Comparison of ENCODE assay signal across 9 cellular contexts in the genomic region with DNA sequence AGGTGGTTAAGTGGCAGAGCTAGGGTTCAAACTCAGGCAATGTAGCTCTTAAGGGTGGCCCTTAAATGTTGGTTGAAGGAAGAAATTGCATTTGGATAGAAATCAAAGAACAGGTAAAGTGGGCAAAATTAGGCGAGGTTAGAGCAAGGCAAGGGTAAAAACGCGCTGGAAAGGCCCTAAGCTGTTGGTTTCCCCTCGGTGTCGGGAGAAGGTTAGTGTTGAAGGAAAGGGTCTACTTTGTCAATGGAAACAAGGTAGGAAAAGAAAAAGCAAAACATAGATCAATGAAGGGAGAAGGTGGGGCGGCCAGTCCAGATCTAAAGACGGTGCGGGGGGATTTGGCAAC. TPM values are rescaled to one million over a fixed set of nuclear protein-coding genes. Genes with fewer than 3 reads are reported as not detected.
DNase-seq lines count a peak whose midpoint lies in the region; ATAC-seq and TF ChIP-seq lines count a peak whose summit lies in the region.
"Had no signal": no experiment of that assay in that cellular context is flagged by ENCODE, and none has a peak within 500 bp of the region (broad histone marks: within the 10 kb centered on the region; RNA-seq: fewer than 3 reads in every experiment).

No MANE protein-coding gene starts in this region.

- TF ChIP-seq CTCF in MM.1S (IDR thresholded peaks at IDR 0.05; ENCODE audit: low read length): no peak

- peaks cover 74% of the 10 kb centered on the region for H3K79me2 ChIP-seq in MM.1S (ENCODE audit: low read length)

- peak overlapping the region; percentile 98 for H3K9ac ChIP-seq in MM.1S (ENCODE audit: low read length)

- CTCF ChIA-PET in naive thymus-derived CD4-positive, alpha-beta T cell (lab: Charles Lee): interaction anchor here (2.1 kb wide), 1 partner anchor 19 kb away, joined by 7 read pairs; no protein-coding TSS in a partner anchor

- H3K4me3 Mint-ChIP-seq in dendritic cell treated with granulocyte-macrophage colony-stimulating factor and Interleukin-4, amounts not matched to agents 40 ng/mL and 50 ng/mL, for 4 days: peak overlapping the region; percentile 89
- H3K4me3 Mint-ChIP-seq in naive thymus-derived CD4-positive, alpha-beta T cell: peak overlapping the region; percentile 88 to 100 (median 96)

- peak overlapping the region; percentile 78 for H3K4me2 ChIP-seq in MM.1S (ENCODE audit: low read depth, low read length)

- H4K20me1 ChIP-seq in MM.1S (ENCODE audit: insufficient read depth, low read length): no peaks in the 10 kb centered on the region

- H3K36me3 Mint-ChIP-seq in dendritic cell treated with granulocyte-macrophage colony-stimulating factor and Interleukin-4, amounts not matched to agents 40 ng/mL and 50 ng/mL, for 4 days (ENCODE audit: low read depth): peaks cover 69% of the 10 kb centered on the region
- peaks cover 0 to 18% (median 6%) of the 10 kb centered on the region in 5 donors for H3K36me3 Mint-ChIP-seq in naive thymus-derived CD4-positive, alpha-beta T cell

- no peaks in the 10 kb centered on the region for H3K9me2 ChIP-seq in MM.1S (replicated peaks; ENCODE audit: insufficient read depth, low read length)

- peak overlapping the region; percentile 82 for H3K27ac Mint-ChIP-seq in dendritic cell treated with granulocyte-macrophage colony-stimulating factor and Interleukin-4, amounts not matched to agents 40 ng/mL and 50 ng/mL, for 4 days
- peak overlapping the region; percentile 66 to 97 (median 88) for H3K27ac Mint-ChIP-seq in naive thymus-derived CD4-positive, alpha-beta T cell

- peak overlapping the region; percentile 92; the same call in 1 of the 2 replicates for H3K27ac ChIP-seq in MM.1S (ENCODE audit: low read length)
- H3K27ac ChIP-seq in naive thymus-derived CD4-positive, alpha-beta T cell (ENCODE audit: low read depth, low read length): peak overlapping the region; percentile 87

- no peaks in the 10 kb centered on the region for H3K27me3 ChIP-seq in MM.1S (replicated peaks; ENCODE audit: insufficient read depth, low read length)
- H3K27me3 ChIP-seq in naive thymus-derived CD4-positive, alpha-beta T cell (ENCODE audit: control insufficient read depth in 2 of 2, insufficient read depth in 2 of 2, low read length in 2 of 2): no peaks in the 10 kb centered on the region

- peak overlapping the region; percentile 76 for H2AFZ ChIP-seq in MM.1S (ENCODE audit: low read length)

- POLR2A ChIA-PET in naive thymus-derived CD4-positive, alpha-beta T cell (lab: Charles Lee): interaction anchor here (1.9 to 2.2 kb wide), 3 partner anchors 8 to 12 kb away, joined by 7 to 9 read pairs (median 7); no protein-coding TSS in a partner anchor

- H3K4me1 Mint-ChIP-seq in dendritic cell treated with granulocyte-macrophage colony-stimulating factor and Interleukin-4, amounts not matched to agents 40 ng/mL and 50 ng/mL, for 4 days (ENCODE audit: low read depth): peaks cover 56% of the 10 kb centered on the region
- H3K4me1 Mint-ChIP-seq in naive thymus-derived CD4-positive, alpha-beta T cell: peaks cover 53 to 79% (median 77%) of the 10 kb centered on the region in 7 donors

- H3K9me3 Mint-ChIP-seq in dendritic cell treated with granulocyte-macrophage colony-stimulating factor and Interleukin-4, amounts not matched to agents 40 ng/mL and 50 ng/mL, for 4 days: no peaks in the 10 kb centered on the region
- peaks cover 0 to 2% (median 0%) of the 10 kb centered on the region in 11 donors for H3K9me3 Mint-ChIP-seq in naive thymus-derived CD4-positive, alpha-beta T cell

- DNase-seq in MM.1S (no peak), iPS-NIHi11 (ENCODE audit: low spot score) (no peak)
- DNase-seq in naive thymus-derived CD4-positive, alpha-beta T cell: peak in 1 of 9 donors; percentile 9
- no peak for DNase-seq in stimulated activated CD4-positive, alpha-beta T cell treated with anti-CD3 and anti-CD28 coated beads, Interleukin-12 subunit alpha, Interleukin-12 subunit beta, amount 100 ng/mL, for 4 hours
- no peak for DNase-seq in activated effector memory CD4-positive, alpha-beta T cell treated with anti-CD3 and anti-CD28 coated beads, Interleukin-2, amount 50 U/mL, for 16 hours
- DNase-seq in activated CD4-positive, alpha-beta T cell treated with anti-CD3 and anti-CD28 coated beads, Interleukin-2, amount 50 U/mL, for 48 hours: no peak

- intact Hi-C loops in dendritic cell treated with granulocyte-macrophage colony-stimulating factor and Interleukin-4, amounts not matched to agents 40 ng/mL and 50 ng/mL, for 4 days (cut with micrococcal nuclease): loop anchor here (10.0 kb wide), 1 partner anchor 586 kb away; no protein-coding TSS in a partner anchor
- intact Hi-C loops in naive thymus-derived CD4-positive, alpha-beta T cell (cut with micrococcal nuclease): loop anchor here (2.0 to 5.0 kb wide), 5 partner anchors 18 to 1490 kb away; partner anchors contain the start of genes MED10 (in 2 of the 2), NSUN2 (in 2 of the 2) and SRD5A1 (in 2 of the 2)

- H3K27me3 Mint-ChIP-seq in dendritic cell treated with granulocyte-macrophage colony-stimulating factor and Interleukin-4, amounts not matched to agents 40 ng/mL and 50 ng/mL, for 4 days: no peaks in the 10 kb centered on the region
- H3K27me3 Mint-ChIP-seq in naive thymus-derived CD4-positive, alpha-beta T cell: no peaks in the 10 kb centered on the region

- H3K36me3 ChIP-seq in MM.1S (replicated peaks; ENCODE audit: insufficient read depth, low read length): no peaks in the 10 kb centered on the region; the same call in 1 of the 2 replicates
- peaks cover 0 to 11% (median 9%) of the 10 kb centered on the region in 3 experiments for H3K36me3 ChIP-seq in naive thymus-derived CD4-positive, alpha-beta T cell (ENCODE audit: control insufficient read depth in 2 of 3, insufficient read depth in 3 of 3, low read length in 3 of 3)

- H3K4me3 ChIP-seq in MM.1S (ENCODE audit: low read length): peak overlapping the region; percentile 92
- H3K4me3 ChIP-seq in naive thymus-derived CD4-positive, alpha-beta T cell (ENCODE audit: low read length): peak overlapping the region; percentile 75

- ATAC-seq in GM18505 (IDR thresholded peaks at IDR 0.05; ENCODE audit: unreplicated experiment): peak; percentile 0
- ATAC-seq in naive thymus-derived CD4-positive, alpha-beta T cell: no peak

- peaks cover 24% of the 10 kb centered on the region for H3K4me1 ChIP-seq in MM.1S (ENCODE audit: low read length)
- peaks cover 33 to 39% of the 10 kb centered on the region in 2 donors for H3K4me1 ChIP-seq in naive thymus-derived CD4-positive, alpha-beta T cell (ENCODE audit: control insufficient read depth in 2 of 2, insufficient read depth in 2 of 2, low read length in 2 of 2)

- H3F3A ChIP-seq in MM.1S (ENCODE audit: insufficient read depth, low read length): peaks cover 42% of the 10 kb centered on the region

- no peak for TF ChIP-seq POLR2A in GM18505 (IDR thresholded peaks at IDR 0.05; ENCODE audit: borderline replicate concordance, extremely low read depth, insufficient read depth, insufficient read length)

- no peaks in the 10 kb centered on the region for H3K9me3 ChIP-seq in MM.1S (replicated peaks; ENCODE audit: insufficient read depth, low read length)
- H3K9me3 ChIP-seq in naive thymus-derived CD4-positive, alpha-beta T cell (ENCODE audit: control insufficient read depth in 2 of 3, low read length in 3 of 3): no peaks in the 10 kb centered on the region

RNA-seq across cellular contexts. Expression of gene FASTKD3, which starts 0.4 kb away (rescaled TPM):
- 10 to 100 TPM in 2 of 5 experiments, 1 to 10 TPM in 3; 4.2 to 15.3 (median 10.0) TPM for total RNA-seq in naive thymus-derived CD4-positive, alpha-beta T cell
- 10 to 100 TPM; 10.0 to 11.3 TPM for polyA plus RNA-seq in naive thymus-derived CD4-positive, alpha-beta T cell

RNA-seq across cellular contexts. Expression of gene MTRR, which starts 0.5 kb away (rescaled TPM):
- total RNA-seq in naive thymus-derived CD4-positive, alpha-beta T cell: 10 to 100 TPM; 65.7 to 83.2 (median 70.2) TPM
- polyA plus RNA-seq in naive thymus-derived CD4-positive, alpha-beta T cell: 10 to 100 TPM; 35.5 to 36.0 TPM

RNA-seq across cellular contexts. Expression of gene CFAP90, which starts 17.5 kb away (rescaled TPM):
- total RNA-seq in naive thymus-derived CD4-positive, alpha-beta T cell: not detected
- polyA plus RNA-seq in naive thymus-derived CD4-positive, alpha-beta T cell: under 1 TPM in 1 of 2 donors, not detected in 1; 0.07 TPM
- total RNA-seq: T-helper 1 cell treated with Interleukin-12 subunit alpha and Interleukin-12 subunit beta and Interleukin-4 antibody, amounts not matched to agents 30 ng/mL and 1 ng/mL, for 36 hours had no signal
